Comparison of ENCODE assay signal across 1 cellular context in genomic region chr20:45406260-45407066, GRCh38.
TF ChIP-seq lines count a peak whose summit lies in the region.

No MANE protein-coding gene starts in this region.

TF ChIP-seq in WTC11, 78 proteins besides CTCF, POLR2A, EP300 and RAD21 (continued from another document):
- no peak for TF ChIP-seq ZNF425 (CRISPR knock-in tag; conservative IDR thresholded peaks at IDR 0.05)
- TF ChIP-seq USF1 (CRISPR knock-in tag; IDR thresholded peaks at IDR 0.05) = no peak
- no peak for TF ChIP-seq TEAD4 (CRISPR knock-in tag; IDR thresholded peaks at IDR 0.05)
- TF ChIP-seq MXD4 (CRISPR knock-in tag; IDR thresholded peaks at IDR 0.05; ENCODE audit: borderline replicate concordance) = no peak
- TF ChIP-seq NR1H2 (CRISPR knock-in tag; IDR thresholded peaks at IDR 0.05) = no peak
- TF ChIP-seq SOX15 (CRISPR knock-in tag; IDR thresholded peaks at IDR 0.05) = no peak
- no peak for TF ChIP-seq MYBL2 (CRISPR knock-in tag; IDR thresholded peaks at IDR 0.05)
- 0 out of 2 replicates have a peak, but pooled peaks have one; percentile 12 for TF ChIP-seq ZNF232 (CRISPR knock-in tag; IDR thresholded peaks at IDR 0.05)
- TF ChIP-seq ATF6 (CRISPR knock-in tag; IDR thresholded peaks at IDR 0.05) = no peak
- TF ChIP-seq ZNF423 (CRISPR knock-in tag; IDR thresholded peaks at IDR 0.05) = no peak
- peak; percentile 59; the same call in 1 of the 2 replicates for TF ChIP-seq TP53 (CRISPR knock-in tag; IDR thresholded peaks at IDR 0.05)
- no peak for TF ChIP-seq CDX4 (CRISPR knock-in tag; IDR thresholded peaks at IDR 0.05; ENCODE audit: borderline replicate concordance)
- no peak for TF ChIP-seq STAT6 (CRISPR knock-in tag; conservative IDR thresholded peaks at IDR 0.05; ENCODE audit: low read depth)
- TF ChIP-seq NFE2L1 (CRISPR knock-in tag; IDR thresholded peaks at IDR 0.05) = peak; percentile 51; the same call in 1 of the 2 replicates
- no peak for TF ChIP-seq NFATC4 (CRISPR knock-in tag; IDR thresholded peaks at IDR 0.05)
- TF ChIP-seq ATF3 (CRISPR knock-in tag; conservative IDR thresholded peaks at IDR 0.05) = no peak
- TF ChIP-seq RORB (CRISPR knock-in tag; IDR thresholded peaks at IDR 0.05) = no peak
- TF ChIP-seq ESRRA (CRISPR knock-in tag; IDR thresholded peaks at IDR 0.05; ENCODE audit: borderline replicate concordance) = no peak
- no peak for TF ChIP-seq NR2C2 (CRISPR knock-in tag; IDR thresholded peaks at IDR 0.05)
- TF ChIP-seq ZBTB43 (CRISPR knock-in tag; IDR thresholded peaks at IDR 0.05) = no peak
- TF ChIP-seq FOXP4 (CRISPR knock-in tag; IDR thresholded peaks at IDR 0.05) = 0 out of 2 replicates have a peak, but pooled peaks have one; percentile 24
- no peak; the same call in 1 of the 2 replicates for TF ChIP-seq USF2 (CRISPR knock-in tag; IDR thresholded peaks at IDR 0.05)
- no peak for TF ChIP-seq ATF1 (CRISPR knock-in tag; IDR thresholded peaks at IDR 0.05)
- TF ChIP-seq MAX (CRISPR knock-in tag; IDR thresholded peaks at IDR 0.05) = 0 out of 2 replicates have a peak, but pooled peaks have one; percentile 1
- no peak for TF ChIP-seq SMAD3 (CRISPR knock-in tag; IDR thresholded peaks at IDR 0.05; ENCODE audit: borderline replicate concordance)
- TF ChIP-seq ZNF396 (CRISPR knock-in tag; IDR thresholded peaks at IDR 0.05; ENCODE audit: borderline replicate concordance) = no peak
- TF ChIP-seq FOXP1 (CRISPR knock-in tag; IDR thresholded peaks at IDR 0.05; ENCODE audit: borderline replicate concordance) = no peak
- TF ChIP-seq SMAD4 (CRISPR knock-in tag; IDR thresholded peaks at IDR 0.05) = no peak
- TF ChIP-seq RELA (CRISPR knock-in tag; IDR thresholded peaks at IDR 0.05; ENCODE audit: borderline replicate concordance) = no peak
- peak; percentile 54; the same call in 1 of the 2 replicates for TF ChIP-seq HMGXB4 (CRISPR knock-in tag; IDR thresholded peaks at IDR 0.05)
- peak; percentile 71; the same call in 1 of the 2 replicates for TF ChIP-seq ELF4 (CRISPR knock-in tag; IDR thresholded peaks at IDR 0.05; ENCODE audit: low read depth)
- no peak for TF ChIP-seq ETV6 (CRISPR knock-in tag; IDR thresholded peaks at IDR 0.05)
- TF ChIP-seq E2F1 (CRISPR knock-in tag; IDR thresholded peaks at IDR 0.05) = no peak; the same call in 1 of the 2 replicates
- TF ChIP-seq MLX (CRISPR knock-in tag; IDR thresholded peaks at IDR 0.05) = no peak
- TF ChIP-seq JAZF1 (CRISPR knock-in tag; IDR thresholded peaks at IDR 0.05) = no peak
- TF ChIP-seq ZNF138 (CRISPR knock-in tag; conservative IDR thresholded peaks at IDR 0.05) = no peak
